Comparison of ENCODE assay signal across 22 cellular contexts in the genomic region with DNA sequence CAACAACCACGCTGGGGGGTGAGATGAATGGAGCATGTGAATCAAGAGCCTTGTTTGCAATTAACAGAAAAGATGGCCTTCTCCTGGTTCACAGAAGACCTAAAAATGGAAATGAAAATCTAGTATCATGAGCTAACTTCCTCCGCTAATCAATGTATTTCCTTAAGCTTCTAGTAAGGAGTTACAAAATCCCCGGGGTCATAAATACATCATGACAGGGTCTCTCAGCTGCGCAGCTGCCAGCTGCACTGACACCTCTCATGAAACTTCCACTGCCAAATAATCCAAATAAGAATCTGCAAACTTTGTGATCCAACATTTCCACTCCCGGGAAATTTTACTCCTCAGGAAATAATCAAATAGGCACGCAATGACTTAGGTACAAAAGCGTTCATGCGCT. TPM values are rescaled to one million over a fixed set of nuclear protein-coding genes. Genes with fewer than 3 reads are reported as not detected.
"Had no signal": no experiment of that assay in that cellular context is flagged by ENCODE, and none has a peak within 500 bp of the region (broad histone marks: within the 10 kb centered on the region; RNA-seq: fewer than 3 reads in every experiment).

No MANE protein-coding gene starts in this region.

- H3K36me3 ChIP-seq: adrenal gland, breast epithelium, esophagus muscularis mucosa, gastroesophageal sphincter, heart left ventricle, left ventricle myocardium inferior, prostate gland, stomach had no signal

- H3K27ac ChIP-seq: adrenal gland, breast epithelium, esophagus muscularis mucosa, gastroesophageal sphincter, heart left ventricle, left ventricle myocardium inferior, prostate gland had no signal

- H3K9me3 ChIP-seq: adrenal gland, breast epithelium, esophagus muscularis mucosa, gastroesophageal sphincter, heart left ventricle, left ventricle myocardium inferior, prostate gland, stomach had no signal

- H3K27me3 Mint-ChIP-seq: type B pancreatic cell had no signal

- H3K36me3 Mint-ChIP-seq: activated naive CD4-positive, alpha-beta T cell treated with anti-CD3 and anti-CD28 coated beads, Interleukin-2, amount 50 U/mL, for 72 hours; stimulated activated effector memory CD8-positive, alpha-beta T cell treated with anti-CD3 and anti-CD28 coated beads, Interleukin-12 subunit alpha, Interleukin-12 subunit beta, amount 100 ng/mL, for 72 hours had no signal

- FAIRE-seq: astrocyte had no signal

- H3K27ac Mint-ChIP-seq: activated naive CD4-positive, alpha-beta T cell treated with anti-CD3 and anti-CD28 coated beads, Interleukin-2, amount 50 U/mL, for 72 hours; stimulated activated effector memory CD8-positive, alpha-beta T cell treated with anti-CD3 and anti-CD28 coated beads, Interleukin-12 subunit alpha, Interleukin-12 subunit beta, amount 100 ng/mL, for 72 hours; type B pancreatic cell had no signal

- DNase-seq: activated CD8-positive, alpha-beta memory T cell treated with anti-CD3 and anti-CD28 coated beads for 24 hours; activated gamma-delta T cell treated with Interleukin-2 at 50 U/mL for 16 hours; adrenal gland; cortex of kidney; effector CD4-positive, alpha-beta T cell; heart left ventricle; left ventricle myocardium inferior; right cardiac atrium; stimulated activated CD4-positive, alpha-beta T cell treated with anti-CD3 and anti-CD28 coated beads, Interleukin-4, amount 100 ng/mL, for 24 hours; stomach; T1000 had no signal

- H3K4me1 Mint-ChIP-seq: stimulated activated effector memory CD8-positive, alpha-beta T cell treated with anti-CD3 and anti-CD28 coated beads, Interleukin-12 subunit alpha, Interleukin-12 subunit beta, amount 100 ng/mL, for 72 hours had no signal

- H3K4me1 ChIP-seq: adrenal gland, breast epithelium, gastroesophageal sphincter, left ventricle myocardium inferior, prostate gland had no signal

- H3K27me3 ChIP-seq: adrenal gland, breast epithelium, heart left ventricle, stomach had no signal

- H3K4me2 ChIP-seq: smooth muscle cell had no signal

- H3K4me3 ChIP-seq: adrenal gland, breast epithelium, esophagus muscularis mucosa, gastroesophageal sphincter, heart left ventricle, left ventricle myocardium inferior, prostate gland, smooth muscle cell, stomach had no signal

- ATAC-seq: activated CD4-positive, CD25-positive, alpha-beta regulatory T cell treated with anti-CD3 and anti-CD28 coated beads, Interleukin-2, amount 50 U/mL, for 24 hours; activated naive CD4-positive, alpha-beta T cell treated with anti-CD3 and anti-CD28 coated beads, Interleukin-2, amount 50 U/mL, for 72 hours; gastroesophageal sphincter; heart left ventricle; right cardiac atrium; stimulated activated effector memory CD8-positive, alpha-beta T cell treated with anti-CD3 and anti-CD28 coated beads, Interleukin-12 subunit alpha, Interleukin-12 subunit beta, amount 100 ng/mL, for 72 hours had no signal

- H3K4me3 Mint-ChIP-seq: stimulated activated effector memory CD8-positive, alpha-beta T cell treated with anti-CD3 and anti-CD28 coated beads, Interleukin-12 subunit alpha, Interleukin-12 subunit beta, amount 100 ng/mL, for 72 hours; type B pancreatic cell had no signal

RNA-seq across cellular contexts. Expression of a gene that starts 11.9 kb away (rescaled TPM):
- total RNA-seq: T-helper 1 cell treated with Interleukin-12 subunit alpha and Interleukin-12 subunit beta and Interleukin-4 antibody, amounts not matched to agents 30 ng/mL and 1 ng/mL, for 36 hours had no signal
